19 cellular contexts compared by ENCODE assay signal in the genomic region with DNA sequence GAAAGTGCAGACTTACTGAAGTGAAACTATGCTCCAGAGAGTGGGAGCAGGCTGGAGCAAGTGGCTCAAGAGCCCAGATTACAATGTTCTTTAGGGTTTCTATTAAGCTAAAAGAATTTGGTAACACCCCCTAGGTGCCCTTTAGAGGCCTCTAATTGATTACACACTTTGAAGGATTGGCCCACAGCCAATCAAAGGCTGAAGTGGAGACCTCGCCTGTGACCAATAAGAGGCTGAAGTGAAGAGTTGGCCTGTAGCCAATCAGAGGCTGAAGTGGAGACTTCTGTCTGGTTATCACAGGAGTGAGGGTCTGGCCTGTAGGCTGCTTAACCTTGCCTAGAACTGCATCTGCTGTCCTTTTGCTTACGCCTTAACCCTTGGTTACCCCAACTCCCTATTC. TPM values are rescaled to one million over a fixed set of nuclear protein-coding genes. Genes with fewer than 3 reads are reported as not detected.
"Had no signal": no experiment of that assay in that cellular context is flagged by ENCODE, and none has a peak within 500 bp of the region (broad histone marks: within the 10 kb centered on the region; RNA-seq: fewer than 3 reads in every experiment).

No MANE protein-coding gene starts in this region.

- H3K4me3 Mint-ChIP-seq: activated CD4-positive, alpha-beta memory T cell treated with anti-CD3 and anti-CD28 coated beads, Interleukin-2, amount 10 ng/mL, durations not matched to agents 7 days and 5 days; activated naive CD4-positive, alpha-beta T cell treated with anti-CD3 and anti-CD28 coated beads, Interleukin-2, amount 50 U/mL, for 24 hours; activated T-cell treated with anti-CD3 and anti-CD28 coated beads, Interleukin-2, amount 50 U/mL, for 4 hours; naive thymus-derived CD4-positive, alpha-beta T cell; stimulated activated naive CD8-positive, alpha-beta T cell treated with anti-CD3 and anti-CD28 coated beads, Interleukin-15, Interleukin-2, amounts not matched to agents 100 ng/mL and 50 ng/mL, for 24 hours had no signal

- H3K9me3 ChIP-seq: pancreas, sigmoid colon had no signal

- H3K36me3 ChIP-seq: adrenal gland, cardiac muscle cell, pancreas, sigmoid colon, spleen had no signal

- H3K27me3 ChIP-seq: adrenal gland, cardiac muscle cell, hepatocyte, pancreas, sigmoid colon, spleen had no signal

- H3K36me3 Mint-ChIP-seq: activated naive CD4-positive, alpha-beta T cell treated with anti-CD3 and anti-CD28 coated beads, Interleukin-2, amount 50 U/mL, for 24 hours; naive thymus-derived CD4-positive, alpha-beta T cell had no signal

- H3K9me3 Mint-ChIP-seq: activated CD4-positive, alpha-beta memory T cell treated with anti-CD3 and anti-CD28 coated beads, Interleukin-2, amount 10 ng/mL, durations not matched to agents 7 days and 5 days had no signal

- ATAC-seq: activated T-cell treated with anti-CD3 and anti-CD28 coated beads, Interleukin-2, amount 50 U/mL, for 4 hours; left lobe of liver; naive thymus-derived CD4-positive, alpha-beta T cell; pancreas had no signal

- H3K27ac Mint-ChIP-seq: activated CD4-positive, alpha-beta memory T cell treated with anti-CD3 and anti-CD28 coated beads, Interleukin-2, amount 10 ng/mL, durations not matched to agents 7 days and 5 days; activated naive CD4-positive, alpha-beta T cell treated with anti-CD3 and anti-CD28 coated beads, Interleukin-2, amount 50 U/mL, for 24 hours; stimulated activated naive CD8-positive, alpha-beta T cell treated with anti-CD3 and anti-CD28 coated beads, Interleukin-15, Interleukin-2, amounts not matched to agents 100 ng/mL and 50 ng/mL, for 24 hours had no signal

- DNase-seq: activated CD4-positive, alpha-beta memory T cell treated with anti-CD3 and anti-CD28 coated beads, Interleukin-2, amount 10 ng/mL, durations not matched to agents 7 days and 5 days; activated effector memory CD4-positive, alpha-beta T cell treated with Interleukin-2 at 50 U/mL for 16 hours; activated T-cell treated with anti-CD3 and anti-CD28 coated beads, Interleukin-2, amount 50 U/mL, for 4 hours; adrenal gland; erythroblast; mammary epithelial cell; naive thymus-derived CD4-positive, alpha-beta T cell; pancreas; sigmoid colon; spleen had no signal

- H3K4me3 ChIP-seq: adrenal gland, cardiac muscle cell, hepatocyte, pancreas, sigmoid colon, spleen had no signal

- H3K4me1 ChIP-seq: adrenal gland, pancreas, spleen had no signal

RNA-seq across cellular contexts. Expression of gene SPATA31C2, which starts 46.7 kb away (rescaled TPM):
- total RNA-seq: activated CD4-positive, alpha-beta memory T cell treated with anti-CD3 and anti-CD28 coated beads, Interleukin-2, amount 10 ng/mL, durations not matched to agents 7 days and 5 days; adrenal gland; cardiac muscle cell; hepatocyte; left lobe of liver; mammary epithelial cell; mononuclear cell; pancreas; sigmoid colon; spleen; temporal lobe; ureter had no signal
- polyA plus RNA-seq: adrenal gland; cardiac muscle cell; hepatocyte; keratinocyte; mammary epithelial cell; naive thymus-derived CD4-positive, alpha-beta T cell; pancreas; sigmoid colon; spleen had no signal
